Comparison of ENCODE assay signal across 10 cellular contexts in genomic region chr1:22051607-22052114, GRCh38. TPM values are rescaled to one million over a fixed set of nuclear protein-coding genes. Genes with fewer than 3 reads are reported as not detected.
A peak's percentile ranks its signal among the peaks of the same experiment; 100 is the strongest.
DNase-seq lines count a peak whose midpoint lies in the region; ATAC-seq and TF ChIP-seq lines count a peak whose summit lies in the region.
"Had no signal": no experiment of that assay in that cellular context is flagged by ENCODE, and none has a peak within 500 bp of the region (broad histone marks: within the 10 kb centered on the region; RNA-seq: fewer than 3 reads in every experiment).

No MANE protein-coding gene starts in this region.

- no peak overlapping the region for H3K23ac ChIP-seq in trophoblast cell (ENCODE audit: low read length)

- no peak overlapping the region for H2BK5ac ChIP-seq in trophoblast cell (ENCODE audit: low read depth, low read length, poor library complexity)

- peak overlapping the region; percentile 93 for H3K4me3 ChIP-seq in OCI-LY1 (ENCODE audit: low read depth, low read length, poor library complexity, severe bottlenecking)
- H3K4me3 ChIP-seq in trophoblast cell (ENCODE audit: low read depth, low read length) = no peak overlapping the region

- peak overlapping the region; percentile 96 for H3K27ac Mint-ChIP-seq in T-helper 2 cell treated with Interferon-gamma antibody and Interleukin-4, amounts not matched to agents 5 μg/mL and 100 μg/mL, for 36 hours
- H3K27ac Mint-ChIP-seq in chondrocyte (ENCODE audit: unreplicated experiment) = peak overlapping the region; percentile 32

- TF ChIP-seq CTCF in OCI-LY1 (IDR thresholded peaks at IDR 0.05; ENCODE audit: low read length) (no peak), chondrocyte (IDR thresholded peaks at IDR 0.05) (no peak)

- no peaks in the 10 kb centered on the region for H3K9me3 ChIP-seq in OCI-LY1 (ENCODE audit: low read length)
- no peaks in the 10 kb centered on the region for H3K9me3 ChIP-seq in trophoblast cell (ENCODE audit: insufficient read depth, low read depth, low read length)

- H3K18ac ChIP-seq in trophoblast cell (ENCODE audit: low read length) = peak overlapping the region; percentile 62

- peak overlapping the region; percentile 84 for H3K4me3 Mint-ChIP-seq in T-helper 2 cell treated with Interferon-gamma antibody and Interleukin-4, amounts not matched to agents 5 μg/mL and 100 μg/mL, for 36 hours
- H3K4me3 Mint-ChIP-seq in chondrocyte (ENCODE audit: unreplicated experiment) = peak overlapping the region; percentile 77

- H3K9ac ChIP-seq in OCI-LY1 (ENCODE audit: low read length) = no peak overlapping the region; the same call in 1 of the 2 replicates
- H3K9ac ChIP-seq in trophoblast cell (ENCODE audit: low read length) = no peak overlapping the region

- H3K4ac ChIP-seq in trophoblast cell (ENCODE audit: low read depth, low read length) = no peak overlapping the region

- no CpG with 5 or more reads among the region's 13 CpGs for WGBS in trophoblast cell (ENCODE audit: extremely low coverage, insufficient coverage, insufficient read length)

- H3K27me3 Mint-ChIP-seq in T-helper 2 cell treated with Interferon-gamma antibody and Interleukin-4, amounts not matched to agents 5 μg/mL and 100 μg/mL, for 36 hours (ENCODE audit: low read depth) = no peaks in the 10 kb centered on the region
- no peaks in the 10 kb centered on the region for H3K27me3 Mint-ChIP-seq in chondrocyte (ENCODE audit: low read depth)

- H4K12ac ChIP-seq in trophoblast cell (ENCODE audit: low read depth, low read length) = peak overlapping the region; percentile 86

- H4K20me1 ChIP-seq in OCI-LY1 (ENCODE audit: insufficient read depth, low read length) = no peaks in the 10 kb centered on the region

- H3K4me1 ChIP-seq in OCI-LY1 (ENCODE audit: insufficient read depth, low read length, severe bottlenecking) (peaks cover 42% of the 10 kb centered on the region), trophoblast cell (ENCODE audit: control insufficient read depth in 1 of 2, insufficient read depth in 2 of 2, low read length in 2 of 2) (peaks cover 5 to 9% of the 10 kb centered on the region in 2 experiments)

- peak overlapping the region; percentile 46 for H2BK120ac ChIP-seq in trophoblast cell (ENCODE audit: insufficient read depth, low read length, poor library complexity)

- peaks cover 3% of the 10 kb centered on the region; the same call in 1 of the 2 replicates for H3F3A ChIP-seq in OCI-LY1 (ENCODE audit: insufficient read depth, low read length)

- peaks cover 15% of the 10 kb centered on the region for H3K79me1 ChIP-seq in trophoblast cell (ENCODE audit: low read length)

- ATAC-seq in HG03457 (IDR thresholded peaks at IDR 0.05; ENCODE audit: unreplicated experiment) = no peak
- no peak for ATAC-seq in HG02571 (IDR thresholded peaks at IDR 0.05; ENCODE audit: unreplicated experiment)

- H4K8ac ChIP-seq in trophoblast cell (ENCODE audit: low read depth, low read length) = peak overlapping the region; percentile 95

- peaks cover 47% of the 10 kb centered on the region for H3K4me1 Mint-ChIP-seq in T-helper 2 cell treated with Interferon-gamma antibody and Interleukin-4, amounts not matched to agents 5 μg/mL and 100 μg/mL, for 36 hours (ENCODE audit: low read depth)
- peaks cover 29% of the 10 kb centered on the region for H3K4me1 Mint-ChIP-seq in chondrocyte (ENCODE audit: low read depth)

- DNase-seq in T-helper 2 cell treated with Interferon-gamma antibody and Interleukin-4, amounts not matched to agents 5 μg/mL and 100 μg/mL, for 36 hours (ENCODE audit: low spot score) = no peak
- DNase-seq in T-helper 2 cell (no peak), chondrocyte (ENCODE audit: low spot score) (no peak), trophoblast cell (no peak), HCEC 1CT (no peak)

- H3K36me3 ChIP-seq in OCI-LY1 (ENCODE audit: insufficient read depth, low read length) = peaks cover 22% of the 10 kb centered on the region; the same call in 1 of the 2 replicates
- H3K36me3 ChIP-seq in trophoblast cell (ENCODE audit: control insufficient read depth in 1 of 2, insufficient read depth in 2 of 2, low read length in 2 of 2) = peaks cover 0 to 2% of the 10 kb centered on the region in 2 experiments

- no peak overlapping the region for H3K14ac ChIP-seq in trophoblast cell (ENCODE audit: low read length)

- no peaks in the 10 kb centered on the region for H3K9me2 ChIP-seq in OCI-LY1 (ENCODE audit: low read depth, low read length)

- H2AFZ ChIP-seq in OCI-LY1 (ENCODE audit: low read length) = no peak overlapping the region
- peak overlapping the region; percentile 83 for H2AFZ ChIP-seq in trophoblast cell (ENCODE audit: insufficient read depth, low read length, poor library complexity)

- H3K4me2 ChIP-seq in OCI-LY1 (ENCODE audit: low read length) (peak overlapping the region; percentile 62; the same call in 1 of the 2 replicates), trophoblast cell (ENCODE audit: low read length) (peak overlapping the region; percentile 63)

- H2AK5ac ChIP-seq in trophoblast cell (ENCODE audit: low read length) = peak overlapping the region; percentile 20

- peaks cover 6% of the 10 kb centered on the region for H3K9me3 Mint-ChIP-seq in T-helper 2 cell treated with Interferon-gamma antibody and Interleukin-4, amounts not matched to agents 5 μg/mL and 100 μg/mL, for 36 hours
- no peaks in the 10 kb centered on the region for H3K9me3 Mint-ChIP-seq in chondrocyte (ENCODE audit: low read depth)

- H3K27ac ChIP-seq in OCI-LY1 (ENCODE audit: low read depth, low read length, poor library complexity, severe bottlenecking) (no peak overlapping the region), trophoblast cell (ENCODE audit: low read depth, low read length) (no peak overlapping the region)

- H3K79me2 ChIP-seq in OCI-LY1 (ENCODE audit: insufficient read depth, low read length) (peaks cover 33% of the 10 kb centered on the region), trophoblast cell (ENCODE audit: control insufficient read depth, insufficient read depth, low read length, poor library complexity) (peaks cover 11% of the 10 kb centered on the region)

- peaks cover 31% of the 10 kb centered on the region for H3K36me3 Mint-ChIP-seq in T-helper 2 cell treated with Interferon-gamma antibody and Interleukin-4, amounts not matched to agents 5 μg/mL and 100 μg/mL, for 36 hours (ENCODE audit: low read depth)
- H3K36me3 Mint-ChIP-seq in chondrocyte (ENCODE audit: low read depth) = no peaks in the 10 kb centered on the region

- H4K91ac ChIP-seq in trophoblast cell (ENCODE audit: low read depth, low read length) = peak overlapping the region; percentile 85

- no peaks in the 10 kb centered on the region for H3K27me3 ChIP-seq in OCI-LY1 (ENCODE audit: insufficient read depth, low read length)
- H3K27me3 ChIP-seq in trophoblast cell (ENCODE audit: insufficient read depth, low read length) = no peaks in the 10 kb centered on the region

- peak overlapping the region; percentile 67 for H2BK12ac ChIP-seq in trophoblast cell (ENCODE audit: low read length)

RNA-seq across cellular contexts. Expression of gene CDC42, which starts 0.8 kb away (rescaled TPM):
- 250 to 272 TPM (median 259 TPM) in 3 replicates for total RNA-seq in chondrocyte
- 401 and 431 TPM in 2 replicates for polyA plus RNA-seq in trophoblast cell (2013)

RNA-seq across cellular contexts. Expression of gene CELA3A, which starts 50.2 kb away (rescaled TPM):
- total RNA-seq in chondrocyte = not detected in 3 replicates
- polyA plus RNA-seq in trophoblast cell (2013) = not detected in 2 replicates
- total RNA-seq: occipital lobe, urinary bladder had no signal
